Comparison of ENCODE assay signal across 9 cellular contexts in genomic region chr14:22200977-22201605, GRCh38.
A peak's percentile ranks its signal among the peaks of the same experiment; 100 is the strongest.
DNase-seq lines count a peak whose midpoint lies in the region; ATAC-seq and TF ChIP-seq lines count a peak whose summit lies in the region.
"Had no signal": no experiment of that assay in that cellular context is flagged by ENCODE, and none has a peak within 500 bp of the region (broad histone marks: within the 10 kb centered on the region; RNA-seq: fewer than 3 reads in every experiment).

No MANE protein-coding gene starts in this region.

- peaks cover 7% of the 10 kb centered on the region for H3K27me3 Mint-ChIP-seq in nephron progenitor cell (ENCODE audit: low read depth, poor library complexity)
- H3K27me3 Mint-ChIP-seq: CD8-positive, alpha-beta memory T cell had no signal

- DNase-seq in NCI-H1694 treated with DMSO at 0.1 percent for 48 hours (lab: John Stamatoyannopoulos, UW) (peak; percentile 7), NCI-H1694 (lab: John Stamatoyannopoulos, UW) (no peak), SIG-M5 (lab: John Stamatoyannopoulos, UW) (peak; percentile 61), epithelial cell of esophagus (ENCODE audit: low read depth) (peak; percentile 78), nephron progenitor cell (peak; percentile 7), ecto neural progenitor cell (ENCODE audit: low spot score) (no peak)

- H3K27ac Mint-ChIP-seq in nephron progenitor cell: no peak overlapping the region
- H3K27ac Mint-ChIP-seq: CD8-positive, alpha-beta memory T cell had no signal

- TF ChIP-seq CTCF in epithelial cell of esophagus (IDR thresholded peaks at IDR 0.05; ENCODE audit: insufficient read depth, low read depth, low read length, missing control alignments) (peak; percentile 92), nephron progenitor cell (IDR thresholded peaks at IDR 0.05) (peak; percentile 70)

- no peaks in the 10 kb centered on the region for H3K36me3 Mint-ChIP-seq in nephron progenitor cell (ENCODE audit: low read depth)
- H3K36me3 Mint-ChIP-seq: CD8-positive, alpha-beta memory T cell had no signal

- H3K9me3 Mint-ChIP-seq in nephron progenitor cell: peaks cover 17% of the 10 kb centered on the region
- H3K9me3 Mint-ChIP-seq: CD8-positive, alpha-beta memory T cell had no signal

- H3K4me3 Mint-ChIP-seq in nephron progenitor cell: no peak overlapping the region

- H3K4me1 Mint-ChIP-seq in nephron progenitor cell: no peaks in the 10 kb centered on the region

- ATAC-seq in HG03378 (IDR thresholded peaks at IDR 0.05; ENCODE audit: unreplicated experiment) (peak; percentile 71), GM19328 (IDR thresholded peaks at IDR 0.05; ENCODE audit: unreplicated experiment) (no peak)

- H3K4me3 ChIP-seq in epithelial cell of esophagus (ENCODE audit: low read length): no peak overlapping the region

Comparison
In these comparisons a context has a peak if more than half of its experiments do, and no peak if none do; other contexts are left out.
1. DNase-seq: peak in NCI-H1694 treated with DMSO at 0.1 percent for 48 hours (single experiment), SIG-M5 (single experiment), epithelial cell of esophagus (single experiment) and nephron progenitor cell (single experiment); none in NCI-H1694 (single experiment) and ecto neural progenitor cell (single experiment).